In the genomic region with DNA sequence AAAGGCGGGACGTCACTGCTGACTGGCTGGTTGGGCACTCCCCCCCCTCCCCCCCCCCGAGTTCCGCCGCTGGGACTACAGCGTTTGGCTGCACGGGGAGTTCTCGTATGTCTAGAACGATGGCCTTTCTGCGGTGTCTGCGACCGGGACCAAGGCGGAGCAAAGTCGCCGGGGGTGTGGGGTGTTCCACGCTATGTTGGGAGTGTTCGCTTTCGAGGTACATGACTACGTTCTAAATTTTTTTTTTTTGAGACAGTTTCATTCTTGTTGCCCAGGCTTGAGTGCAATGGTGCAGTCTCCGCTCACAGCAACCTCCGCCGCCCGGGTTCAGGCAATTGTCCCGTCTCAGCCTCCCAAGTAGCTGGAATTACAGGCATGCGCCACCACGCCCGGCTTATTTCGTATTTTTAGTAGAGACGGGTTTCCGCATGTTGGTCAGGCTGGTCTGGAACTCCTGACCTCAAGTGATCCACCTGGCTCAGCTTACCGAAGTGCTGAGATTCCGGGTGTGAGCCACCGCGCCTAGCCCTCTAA, we compare ENCODE assay signal across 8 cellular contexts. TPM values are rescaled to one million over a fixed set of nuclear protein-coding genes. Genes with fewer than 3 reads are reported as not detected.
DNase-seq lines count a peak whose midpoint lies in the region; ATAC-seq and TF ChIP-seq lines count a peak whose summit lies in the region.

No MANE protein-coding gene starts in this region.

- H3K36me3 Mint-ChIP-seq in chondrocyte (ENCODE audit: low read depth) (peaks cover 2% of the 10 kb centered on the region), naive B cell (no peaks in the 10 kb centered on the region)

- peak overlapping the region; percentile 93 for H3K4me3 Mint-ChIP-seq in chondrocyte (ENCODE audit: unreplicated experiment)
- H3K4me3 Mint-ChIP-seq in naive B cell, result peak overlapping the region; percentile 91 to 97 (median 96)

- no peak for TF ChIP-seq RAD21 in Ishikawa (IDR thresholded peaks at IDR 0.05; ENCODE audit: low read depth)

- H3K4me1 Mint-ChIP-seq in chondrocyte (ENCODE audit: low read depth), result peaks cover 66% of the 10 kb centered on the region
- peaks cover 40 to 65% (median 59%) of the 10 kb centered on the region in 3 donors for H3K4me1 Mint-ChIP-seq in naive B cell

- H3K36me3 ChIP-seq in BLaER1 treated with 17β-estradiol and CSF1 and Interleukin-3, amounts not matched to agents 10 nM and 100 nM, result peaks cover 31 to 51% (median 40%) of the 10 kb centered on the region in 11 experiments

- no peak for TF ChIP-seq EP300 in Ishikawa (IDR thresholded peaks at IDR 0.05; ENCODE audit: borderline replicate concordance)

- no peak for DNase-seq in chondrocyte (ENCODE audit: low spot score)
- DNase-seq in naive B cell, result no peak
- no peak for DNase-seq in UCSD-AML1 (lab: John Stamatoyannopoulos, UW; ENCODE audit: unreplicated experiment)
- no peak for DNase-seq in DMS153 (lab: John Stamatoyannopoulos, UW)
- DNase-seq in COR-L47 (lab: John Stamatoyannopoulos, UW), result no peak

- no peaks in the 10 kb centered on the region for H3K9me3 ChIP-seq in BLaER1 treated with 17β-estradiol and CSF1 and Interleukin-3, amounts not matched to agents 10 nM and 100 nM (replicated peaks in 1 of 11)

- H3K27ac ChIP-seq in BLaER1 treated with 17β-estradiol and CSF1 and Interleukin-3, amounts not matched to agents 10 nM and 100 nM, result peak overlapping the region; percentile 88 to 96 (median 92)

- ATAC-seq in naive B cell (ENCODE audit: low read depth in 2 of 2), result no peak
- no peak for ATAC-seq in HG02763 (IDR thresholded peaks at IDR 0.05; ENCODE audit: unreplicated experiment)

- H3K27me3 ChIP-seq in BLaER1 treated with 17β-estradiol and CSF1 and Interleukin-3, amounts not matched to agents 10 nM and 100 nM, result no peaks in the 10 kb centered on the region

- H3K9me3 Mint-ChIP-seq in chondrocyte (ENCODE audit: low read depth) (no peaks in the 10 kb centered on the region), naive B cell (peaks cover 0 to 3% (median 0%) of the 10 kb centered on the region in 7 donors)

- peaks cover 15 to 64% (median 41%) of the 10 kb centered on the region in 11 experiments; a peak in 17 of 22 replicates for H4K20me1 ChIP-seq in BLaER1 treated with 17β-estradiol and CSF1 and Interleukin-3, amounts not matched to agents 10 nM and 100 nM

- H3K4me1 ChIP-seq in BLaER1 treated with 17β-estradiol and CSF1 and Interleukin-3, amounts not matched to agents 10 nM and 100 nM, result peaks cover 55 to 72% (median 67%) of the 10 kb centered on the region in 10 experiments

- H3K4me2 ChIP-seq in BLaER1 treated with 17β-estradiol and CSF1 and Interleukin-3, amounts not matched to agents 10 nM and 100 nM, result peak overlapping the region; percentile 72 to 96 (median 87)

- H3K27ac Mint-ChIP-seq in chondrocyte (ENCODE audit: unreplicated experiment) (peak overlapping the region; percentile 99), naive B cell (peak overlapping the region; percentile 98 to 100 (median 100))

- peak overlapping the region; percentile 86 to 95 (median 93) for H3K9ac ChIP-seq in BLaER1 treated with 17β-estradiol and CSF1 and Interleukin-3, amounts not matched to agents 10 nM and 100 nM

- no peak for TF ChIP-seq CTCF in chondrocyte (IDR thresholded peaks at IDR 0.05)

- peak overlapping the region; percentile 75 to 95 (median 84) for H3K4me3 ChIP-seq in BLaER1 treated with 17β-estradiol and CSF1 and Interleukin-3, amounts not matched to agents 10 nM and 100 nM

- H3K27me3 Mint-ChIP-seq in chondrocyte (ENCODE audit: low read depth) (no peaks in the 10 kb centered on the region), naive B cell (no peaks in the 10 kb centered on the region)

TF ChIP-seq in Ishikawa, 13 proteins besides CTCF, POLR2A, EP300 and RAD21:
- TF ChIP-seq USF1 (IDR thresholded peaks at IDR 0.05), result 0 out of 2 replicates have a peak, but pooled peaks have one; percentile 17
- no peak for TF ChIP-seq REST (IDR thresholded peaks at IDR 0.05; ENCODE audit: low read depth)
- peak; percentile 10; the same call in 1 of the 2 replicates for TF ChIP-seq TCF12 (IDR thresholded peaks at IDR 0.05; ENCODE audit: low read depth)
- TF ChIP-seq CEBPB (IDR thresholded peaks at IDR 0.05), result no peak
- peak; percentile 29; the same call in 1 of the 2 replicates for TF ChIP-seq TAF1 (IDR thresholded peaks at IDR 0.05; ENCODE audit: low read depth)
- TF ChIP-seq MAX (IDR thresholded peaks at IDR 0.05), result no peak
- TF ChIP-seq EGR1 (IDR thresholded peaks at IDR 0.05), result no peak
- TF ChIP-seq ZBTB7A (IDR thresholded peaks at IDR 0.05; ENCODE audit: low read depth), result no peak
- TF ChIP-seq FOXM1 (IDR thresholded peaks at IDR 0.05; ENCODE audit: borderline replicate concordance, low read depth), result no peak
- TF ChIP-seq TEAD4 (IDR thresholded peaks at IDR 0.05), result 0 out of 2 replicates have a peak, but pooled peaks have one; percentile 31
- no peak for TF ChIP-seq NFIC (IDR thresholded peaks at IDR 0.05)
- TF ChIP-seq YY1 (IDR thresholded peaks at IDR 0.05; ENCODE audit: low read depth), result no peak

RNA-seq across cellular contexts. Expression of gene IDI1, which starts 0.6 kb away (rescaled TPM):
- total RNA-seq in chondrocyte, result 39.0 to 45.7 TPM (median 40.6 TPM) in 3 replicates
- 10 to 100 TPM; 71.1 to 82.0 (median 74.5) TPM for polyA plus RNA-seq in naive B cell (ENCODE audit: low read depth in 6 of 6)

RNA-seq across cellular contexts. Expression of gene WDR37, which starts 6.7 kb away (rescaled TPM):
- total RNA-seq in chondrocyte, result 10.9 to 15.5 TPM (median 12.4 TPM) in 3 replicates
- 10 to 100 TPM in 5 of 6 donors, 1 to 10 TPM in 1; 7.9 to 14.9 (median 11.5) TPM for polyA plus RNA-seq in naive B cell (ENCODE audit: low read depth in 6 of 6)

RNA-seq across cellular contexts. Expression of gene IDI2, which starts 23.8 kb away (rescaled TPM):
- total RNA-seq in chondrocyte, result not detected in 3 replicates
- not detected for polyA plus RNA-seq in naive B cell (ENCODE audit: low read depth in 6 of 6)
